Comparison of ENCODE assay signal across 8 cellular contexts in the genomic region with DNA sequence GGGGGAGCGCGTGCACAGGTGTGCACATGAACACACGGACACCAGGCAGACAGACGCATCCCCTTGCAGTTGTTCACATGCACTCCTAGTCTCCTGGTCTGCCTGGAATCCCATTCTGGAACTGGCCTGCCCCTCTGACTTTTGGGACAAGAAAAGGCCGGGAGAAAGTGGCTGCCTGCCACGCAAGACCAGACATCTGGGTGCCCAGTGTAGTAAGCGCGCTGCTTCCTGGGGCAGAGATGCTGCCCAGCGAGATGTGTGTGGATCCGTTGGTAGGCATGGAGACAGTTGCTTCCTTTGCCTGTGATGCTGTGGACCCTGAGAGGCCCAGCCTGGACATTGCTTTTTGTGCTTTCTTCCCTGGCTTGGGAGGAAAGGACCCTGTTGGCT.
DNase-seq lines count a peak whose midpoint lies in the region; ATAC-seq and TF ChIP-seq lines count a peak whose summit lies in the region.
"Not testable (repeated sequence)": the region's sequence is repeated elsewhere in the genome, so short reads cannot be mapped to it uniquely, and the experiment has no call there.

No MANE protein-coding gene starts in this region.

- not testable (repeated sequence) for H3K9ac ChIP-seq in skeletal muscle tissue (ENCODE audit: low read depth in 1 of 3, low read length in 3 of 3)

- not testable (repeated sequence) for H3K9me3 Mint-ChIP-seq in osteocyte (ENCODE audit: unreplicated experiment)

- not testable (repeated sequence) for H3K27me3 ChIP-seq in cardiac muscle cell; left ventricle myocardium inferior (ENCODE audit: low read depth); skeletal muscle tissue (ENCODE audit: control insufficient read depth in 3 of 3, insufficient read depth in 3 of 3, low read length in 3 of 3); aorta (ENCODE audit: control insufficient read depth in 1 of 2, insufficient read depth in 2 of 2, low read length in 1 of 2)

- not testable (repeated sequence) for H3K4me1 ChIP-seq in cardiac muscle cell (ENCODE audit: low read depth); aorta (ENCODE audit: control insufficient read depth in 1 of 2, insufficient read depth in 2 of 2, low read length in 2 of 2)
- H3K4me1 ChIP-seq in left ventricle myocardium inferior (peaks cover 16% of the 10 kb centered on the region), skeletal muscle tissue (ENCODE audit: control insufficient read depth in 3 of 3, insufficient read depth in 3 of 3, low read length in 3 of 3) (peaks cover 2 to 11% (median 8%) of the 10 kb centered on the region in 3 donors)

- ATAC-seq in SK-N-SH treated with all-trans-retinoic acid at 6 μM for 48 hours (peak; percentile 40), esophagus mucosa (peak; percentile 9), aorta (ENCODE audit: low FRiP score) (peak; percentile 44)

- H3K36me3 ChIP-seq in cardiac muscle cell; left ventricle myocardium inferior; skeletal muscle tissue (ENCODE audit: control insufficient read depth in 3 of 3, insufficient read depth in 3 of 3, low read length in 3 of 3); aorta (ENCODE audit: control insufficient read depth in 1 of 2, insufficient read depth in 2 of 2, low read length in 1 of 2): not testable (repeated sequence)

- not testable (repeated sequence) for TF ChIP-seq CTCF in cardiac muscle cell (IDR thresholded peaks at IDR 0.05; ENCODE audit: low read depth, low read length); left ventricle myocardium inferior (IDR thresholded peaks at IDR 0.05; ENCODE audit: borderline replicate concordance); osteocyte (IDR thresholded peaks at IDR 0.05)

- intact Hi-C loops in left ventricle myocardium inferior (cut with micrococcal nuclease); aorta (cut with DNase I): not testable (repeated sequence)

- WGBS in aorta, 2 donors = 6 to 10% methylated on average over 10 of the region's 10 CpGs

- DNase-seq in cardiac muscle cell (ENCODE audit: low read depth in 1 of 2, low spot score in 1 of 2); left ventricle myocardium inferior; osteocyte (ENCODE audit: extremely low spot score, unreplicated experiment); aorta: not testable (repeated sequence)
- peak; percentile 0 for DNase-seq in left kidney (ENCODE audit: low read depth, low spot score)

- H3K27ac Mint-ChIP-seq in osteocyte (ENCODE audit: unreplicated experiment) = peak overlapping the region; percentile 81

- not testable (repeated sequence) for H3K9me3 ChIP-seq in cardiac muscle cell (ENCODE audit: low read depth); left ventricle myocardium inferior (replicated peaks); skeletal muscle tissue (ENCODE audit: control insufficient read depth in 3 of 3, low read length in 3 of 3); aorta (ENCODE audit: control insufficient read depth, low read length)

- H3K27me3 Mint-ChIP-seq in osteocyte (ENCODE audit: unreplicated experiment) = not testable (repeated sequence)

- not testable (repeated sequence) for H3K4me3 ChIP-seq in cardiac muscle cell; left ventricle myocardium inferior; skeletal muscle tissue (ENCODE audit: low read length in 3 of 3); aorta (ENCODE audit: low read length in 2 of 2)

- H3K27ac ChIP-seq in cardiac muscle cell (peak overlapping the region; percentile 63), left ventricle myocardium inferior (replicated peaks) (peak overlapping the region; percentile 79), skeletal muscle tissue (ENCODE audit: low read depth, low read length) (peak overlapping the region; percentile 42)
- not testable (repeated sequence) for H3K27ac ChIP-seq in aorta (ENCODE audit: low read depth in 1 of 2, low read length in 2 of 2)

- not testable (repeated sequence) for H3K4me3 Mint-ChIP-seq in osteocyte (ENCODE audit: unreplicated experiment)

- H3K4me1 Mint-ChIP-seq in osteocyte (ENCODE audit: unreplicated experiment) = peaks cover 13% of the 10 kb centered on the region

- not testable (repeated sequence) for H3K36me3 Mint-ChIP-seq in osteocyte (ENCODE audit: unreplicated experiment)
